25 cellular contexts compared by ENCODE assay signal in genomic region chr3:17972476-17972875, GRCh38.
"Had no signal": no experiment of that assay in that cellular context is flagged by ENCODE, and none has a peak within 500 bp of the region (broad histone marks: within the 10 kb centered on the region; RNA-seq: fewer than 3 reads in every experiment).

No MANE protein-coding gene starts in this region.

- H3K4me2 ChIP-seq: smooth muscle cell had no signal

- H3K27me3 ChIP-seq: brain microvascular endothelial cell, dorsolateral prefrontal cortex, foreskin keratinocyte, right lobe of liver, testis, upper lobe of left lung had no signal

- ATAC-seq: activated CD8-positive, alpha-beta T cell treated with anti-CD3 and anti-CD28 coated beads for 36 hours; foreskin keratinocyte; left colon; lower lobe of right lung; psoas muscle; right lobe of liver; stimulated activated effector memory CD8-positive, alpha-beta T cell treated with anti-CD3 and anti-CD28 coated beads, Interleukin-12 subunit alpha, Interleukin-12 subunit beta, amount 100 ng/mL, for 72 hours had no signal

- FAIRE-seq: colon had no signal

- H3K36me3 Mint-ChIP-seq: stimulated activated effector memory CD8-positive, alpha-beta T cell treated with anti-CD3 and anti-CD28 coated beads, Interleukin-12 subunit alpha, Interleukin-12 subunit beta, amount 100 ng/mL, for 72 hours had no signal

- H3K9me3 ChIP-seq: lower lobe of right lung, psoas muscle, right lobe of liver, testis, upper lobe of left lung had no signal

- H3K9me3 Mint-ChIP-seq: activated CD8-positive, alpha-beta T cell treated with anti-CD3 and anti-CD28 coated beads for 36 hours; activated T-cell treated with anti-CD3 and anti-CD28 coated beads, Interleukin-2, amount 50 U/mL, for 24 hours; activated T-helper 2 cell treated with anti-CD3 and anti-CD28 coated beads, Interferon-gamma antibody, Interleukin-2, Interleukin-4, amounts not matched to agents 10 μg/mL and 5 μg/mL and 100 μg/mL, durations not matched to agents 14 hours and 24 hours and 36 hours; neural crest cell; stimulated activated effector memory CD8-positive, alpha-beta T cell treated with anti-CD3 and anti-CD28 coated beads, Interleukin-12 subunit alpha, Interleukin-12 subunit beta, amount 100 ng/mL, for 72 hours; T-helper 2 cell treated with Interferon-gamma antibody and Interleukin-4, amounts not matched to agents 5 μg/mL and 100 μg/mL, for 36 hours had no signal

- DNase-seq: activated CD4-positive, alpha-beta T cell treated with anti-CD3 and anti-CD28 coated beads for 48 hours; activated CD4-positive, CD25-positive, alpha-beta regulatory T cell; activated CD8-positive, alpha-beta T cell treated with anti-CD3 and anti-CD28 coated beads for 36 hours; activated naive CD4-positive, alpha-beta T cell treated with anti-CD3 and anti-CD28 coated beads, Interleukin-2, amount 50 U/mL, for 16 hours; activated T-cell treated with anti-CD3 and anti-CD28 coated beads, Interleukin-2, amount 50 U/mL, for 24 hours; aorta; brain microvascular endothelial cell; central memory CD4-positive, alpha-beta T cell; dorsolateral prefrontal cortex; foreskin keratinocyte; hypothalamus; islet precursor cell; left colon; lower lobe of right lung; psoas muscle; right lobe of liver; stimulated activated CD4-positive, alpha-beta T cell treated with anti-CD3 and anti-CD28 coated beads, Interleukin-4, amount 100 ng/mL, for 1 hour; testis; upper lobe of left lung had no signal

- H3K4me3 ChIP-seq: dorsolateral prefrontal cortex, lower lobe of right lung, psoas muscle, right lobe of liver, testis, upper lobe of left lung had no signal

- H3K36me3 ChIP-seq: brain microvascular endothelial cell, lower lobe of right lung, right lobe of liver, upper lobe of left lung had no signal

- H3K4me1 ChIP-seq: foreskin keratinocyte, lower lobe of right lung, psoas muscle, right lobe of liver, testis, upper lobe of left lung had no signal

- H3K4me1 Mint-ChIP-seq: stimulated activated effector memory CD8-positive, alpha-beta T cell treated with anti-CD3 and anti-CD28 coated beads, Interleukin-12 subunit alpha, Interleukin-12 subunit beta, amount 100 ng/mL, for 72 hours had no signal

- H3K27ac ChIP-seq: brain microvascular endothelial cell, dorsolateral prefrontal cortex, foreskin keratinocyte, lower lobe of right lung, psoas muscle, right lobe of liver, testis, upper lobe of left lung had no signal

- H3K4me3 Mint-ChIP-seq: activated CD8-positive, alpha-beta T cell treated with anti-CD3 and anti-CD28 coated beads for 36 hours; activated T-cell treated with anti-CD3 and anti-CD28 coated beads, Interleukin-2, amount 50 U/mL, for 24 hours; neural crest cell; stimulated activated effector memory CD8-positive, alpha-beta T cell treated with anti-CD3 and anti-CD28 coated beads, Interleukin-12 subunit alpha, Interleukin-12 subunit beta, amount 100 ng/mL, for 72 hours; T-helper 2 cell treated with Interferon-gamma antibody and Interleukin-4, amounts not matched to agents 5 μg/mL and 100 μg/mL, for 36 hours had no signal

- H3K27ac Mint-ChIP-seq: activated CD8-positive, alpha-beta T cell treated with anti-CD3 and anti-CD28 coated beads for 36 hours; activated T-cell treated with anti-CD3 and anti-CD28 coated beads, Interleukin-2, amount 50 U/mL, for 24 hours; activated T-helper 2 cell treated with anti-CD3 and anti-CD28 coated beads, Interferon-gamma antibody, Interleukin-2, Interleukin-4, amounts not matched to agents 10 μg/mL and 5 μg/mL and 100 μg/mL, durations not matched to agents 14 hours and 24 hours and 36 hours; stimulated activated effector memory CD8-positive, alpha-beta T cell treated with anti-CD3 and anti-CD28 coated beads, Interleukin-12 subunit alpha, Interleukin-12 subunit beta, amount 100 ng/mL, for 72 hours; T-helper 2 cell treated with Interferon-gamma antibody and Interleukin-4, amounts not matched to agents 5 μg/mL and 100 μg/mL, for 36 hours had no signal
